Comparison of ENCODE assay signal across 2 cellular contexts in genomic region chrX:13697440-13697839, GRCh38.
TF ChIP-seq lines count a peak whose summit lies in the region.

No MANE protein-coding gene starts in this region.

TF ChIP-seq in GM12891, 5 proteins besides CTCF, POLR2A, EP300 and RAD21:
- no peak for TF ChIP-seq PAX5 (IDR thresholded peaks at IDR 0.05; ENCODE audit: insufficient read depth, low read length, severe bottlenecking)

TF ChIP-seq in K562, 482 proteins besides CTCF, POLR2A, EP300 and RAD21:
- TF ChIP-seq BRD9 (IDR thresholded peaks at IDR 0.05; ENCODE audit: low read depth, partially characterized antibody) (no peak), SRSF9 (IDR thresholded peaks at IDR 0.05; ENCODE audit: borderline replicate concordance, low read depth, low read length) (no peak), SMARCA4 (IDR thresholded peaks at IDR 0.05) (no peak), LARP7 (IDR thresholded peaks at IDR 0.05) (no peak), RBM34 (IDR thresholded peaks at IDR 0.05; ENCODE audit: borderline replicate concordance, insufficient read depth, low read length) (no peak), ZNF780A (CRISPR knock-in tag; IDR thresholded peaks at IDR 0.05) (no peak), DMBX1 (CRISPR knock-in tag; IDR thresholded peaks at IDR 0.05; ENCODE audit: borderline replicate concordance) (no peak), MLX (CRISPR knock-in tag; conservative IDR thresholded peaks at IDR 0.05) (no peak)
